In the genomic region with DNA sequence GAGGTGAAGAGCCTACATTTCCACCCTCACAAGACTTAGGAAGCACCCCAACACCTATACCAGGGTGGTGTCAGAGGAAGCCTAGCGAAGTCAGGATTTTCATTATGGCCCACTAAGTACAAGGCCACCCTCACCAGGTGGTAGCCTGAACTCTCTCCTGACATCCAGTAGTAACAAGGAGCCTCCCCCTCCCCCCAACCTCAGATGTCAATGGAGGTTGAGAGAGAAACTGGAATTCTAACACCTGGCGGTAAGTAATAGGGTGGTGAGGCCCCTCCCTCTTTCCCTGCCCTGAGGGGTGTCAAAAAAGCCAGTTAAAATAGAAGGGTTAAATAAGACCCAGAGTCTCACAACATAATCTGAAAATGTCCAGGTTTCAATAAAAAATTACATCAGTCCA, we compare ENCODE assay signal across 21 cellular contexts. TPM values are rescaled to one million over a fixed set of nuclear protein-coding genes. Genes with fewer than 3 reads are reported as not detected.
A peak's percentile ranks its signal among the peaks of the same experiment; 100 is the strongest.
DNase-seq lines count a peak whose midpoint lies in the region; ATAC-seq and TF ChIP-seq lines count a peak whose summit lies in the region.
"Had no signal": no experiment of that assay in that cellular context is flagged by ENCODE, and none has a peak within 500 bp of the region (broad histone marks: within the 10 kb centered on the region; RNA-seq: fewer than 3 reads in every experiment).

No MANE protein-coding gene starts in this region.

- no peaks in the 10 kb centered on the region for H3K4me1 ChIP-seq in endodermal cell (ENCODE audit: control insufficient read depth, insufficient read depth, low read length)
- H3K4me1 ChIP-seq: prostate gland, sigmoid colon had no signal

- POLR2A ChIA-PET in naive thymus-derived CD8-positive, alpha-beta T cell (lab: Charles Lee) = no interaction called here

- no peak for ATAC-seq in activated naive CD4-positive, alpha-beta T cell treated with anti-CD3 and anti-CD28 coated beads, Interleukin-2, amount 50 U/mL, for 72 hours
- no peak for ATAC-seq in stimulated activated naive B cell treated with anti-CD40 and anti-IgM and Interleukin-4, amounts not matched to agents 10 μg/mL and 1 μg/mL and 100 μg/mL, for 72 hours (replicated peaks)
- ATAC-seq in naive thymus-derived CD8-positive, alpha-beta T cell = no peak
- ATAC-seq: stimulated activated effector memory CD8-positive, alpha-beta T cell treated with anti-CD3 and anti-CD28 coated beads, Interleukin-12 subunit alpha, Interleukin-12 subunit beta, amount 100 ng/mL, for 72 hours had no signal

- H3K27ac Mint-ChIP-seq in activated naive CD4-positive, alpha-beta T cell treated with anti-CD3 and anti-CD28 coated beads, Interleukin-2, amount 50 U/mL, for 72 hours = peak overlapping the region; percentile 71 to 82
- peak overlapping the region; percentile 79 for H3K27ac Mint-ChIP-seq in endodermal cell
- peak overlapping the region; percentile 9 for H3K27ac Mint-ChIP-seq in stimulated activated naive B cell treated with anti-CD40 and anti-IgM and Interleukin-4, amounts not matched to agents 10 μg/mL and 1 μg/mL and 100 μg/mL, for 72 hours
- H3K27ac Mint-ChIP-seq in naive thymus-derived CD8-positive, alpha-beta T cell = peak overlapping the region in 5 of 10 donors; percentile 1 to 82 (median 62)
- H3K27ac Mint-ChIP-seq: activated naive CD4-positive, alpha-beta T cell treated with anti-CD3 and anti-CD28 coated beads, Interleukin-2, amount 50 U/mL, for 24 hours; T-helper 2 cell treated with Interferon-gamma antibody and Interleukin-4, amounts not matched to agents 5 μg/mL and 100 μg/mL, for 36 hours had no signal

- peaks cover 21 to 52% of the 10 kb centered on the region in 2 donors for H3K36me3 Mint-ChIP-seq in activated naive CD4-positive, alpha-beta T cell treated with anti-CD3 and anti-CD28 coated beads, Interleukin-2, amount 50 U/mL, for 72 hours
- peaks cover 96% of the 10 kb centered on the region for H3K36me3 Mint-ChIP-seq in endodermal cell (ENCODE audit: low read depth)
- H3K36me3 Mint-ChIP-seq in stimulated activated naive B cell treated with anti-CD40 and anti-IgM and Interleukin-4, amounts not matched to agents 10 μg/mL and 1 μg/mL and 100 μg/mL, for 72 hours = peaks cover 48 to 71% of the 10 kb centered on the region in 2 donors
- H3K36me3 Mint-ChIP-seq in naive thymus-derived CD8-positive, alpha-beta T cell = peaks cover 0 to 93% (median 37%) of the 10 kb centered on the region in 3 donors

- no peak overlapping the region for H3K4me3 ChIP-seq in endodermal cell (ENCODE audit: low read length)
- H3K4me3 ChIP-seq: esophagus squamous epithelium, lung, PC-9, prostate gland, sigmoid colon had no signal

- H3K27me3 Mint-ChIP-seq in endodermal cell (ENCODE audit: insufficient read depth) = no peaks in the 10 kb centered on the region
- H3K27me3 Mint-ChIP-seq in stimulated activated naive B cell treated with anti-CD40 and anti-IgM and Interleukin-4, amounts not matched to agents 10 μg/mL and 1 μg/mL and 100 μg/mL, for 72 hours = no peaks in the 10 kb centered on the region
- no peaks in the 10 kb centered on the region for H3K27me3 Mint-ChIP-seq in naive thymus-derived CD8-positive, alpha-beta T cell
- H3K27me3 Mint-ChIP-seq: activated naive CD4-positive, alpha-beta T cell treated with anti-CD3 and anti-CD28 coated beads, Interleukin-2, amount 50 U/mL, for 24 hours had no signal

- no peak overlapping the region for H3K27ac ChIP-seq in endodermal cell (ENCODE audit: low read depth, low read length)
- H3K27ac ChIP-seq: esophagus squamous epithelium, PC-9, prostate gland, sigmoid colon had no signal

- peaks cover 96% of the 10 kb centered on the region for H3K36me3 ChIP-seq in endodermal cell (ENCODE audit: control insufficient read depth, insufficient read depth, low read length)
- H3K36me3 ChIP-seq: prostate gland had no signal

- no peak for TF ChIP-seq CTCF in endodermal cell (conservative IDR thresholded peaks at IDR 0.05)

- no peaks in the 10 kb centered on the region for H3K27me3 ChIP-seq in endodermal cell (ENCODE audit: control insufficient read depth, insufficient read depth, low read length, poor library complexity, severe bottlenecking)
- H3K27me3 ChIP-seq: esophagus squamous epithelium, sigmoid colon had no signal

- H3K4me3 Mint-ChIP-seq in endodermal cell = no peak overlapping the region
- H3K4me3 Mint-ChIP-seq in stimulated activated naive B cell treated with anti-CD40 and anti-IgM and Interleukin-4, amounts not matched to agents 10 μg/mL and 1 μg/mL and 100 μg/mL, for 72 hours = no peak overlapping the region
- no peak overlapping the region for H3K4me3 Mint-ChIP-seq in naive thymus-derived CD8-positive, alpha-beta T cell
- H3K4me3 Mint-ChIP-seq: activated naive CD4-positive, alpha-beta T cell treated with anti-CD3 and anti-CD28 coated beads, Interleukin-2, amount 50 U/mL, for 24 hours; stimulated activated effector memory CD8-positive, alpha-beta T cell treated with anti-CD3 and anti-CD28 coated beads, Interleukin-12 subunit alpha, Interleukin-12 subunit beta, amount 100 ng/mL, for 72 hours; T-helper 2 cell treated with Interferon-gamma antibody and Interleukin-4, amounts not matched to agents 5 μg/mL and 100 μg/mL, for 36 hours had no signal

- H3K9me3 Mint-ChIP-seq in activated naive CD4-positive, alpha-beta T cell treated with anti-CD3 and anti-CD28 coated beads, Interleukin-2, amount 50 U/mL, for 72 hours = no peaks in the 10 kb centered on the region
- peaks cover 3% of the 10 kb centered on the region for H3K9me3 Mint-ChIP-seq in endodermal cell
- no peaks in the 10 kb centered on the region for H3K9me3 Mint-ChIP-seq in stimulated activated naive B cell treated with anti-CD40 and anti-IgM and Interleukin-4, amounts not matched to agents 10 μg/mL and 1 μg/mL and 100 μg/mL, for 72 hours
- H3K9me3 Mint-ChIP-seq in naive thymus-derived CD8-positive, alpha-beta T cell = no peaks in the 10 kb centered on the region
- H3K9me3 Mint-ChIP-seq: activated naive CD4-positive, alpha-beta T cell treated with anti-CD3 and anti-CD28 coated beads, Interleukin-2, amount 50 U/mL, for 24 hours; stimulated activated effector memory CD8-positive, alpha-beta T cell treated with anti-CD3 and anti-CD28 coated beads, Interleukin-12 subunit alpha, Interleukin-12 subunit beta, amount 100 ng/mL, for 72 hours; T-helper 2 cell treated with Interferon-gamma antibody and Interleukin-4, amounts not matched to agents 5 μg/mL and 100 μg/mL, for 36 hours had no signal

- DNase-seq in activated naive CD4-positive, alpha-beta T cell treated with anti-CD3 and anti-CD28 coated beads, Interleukin-2, amount 50 U/mL, for 72 hours (ENCODE audit: low spot score in 2 of 2) = no peak
- DNase-seq in activated naive CD4-positive, alpha-beta T cell (lab: John Stamatoyannopoulos, UW) = no peak
- DNase-seq in NCI-H146 (lab: John Stamatoyannopoulos, UW) (peak; percentile 54), endodermal cell (peak; percentile 62), anterior cingulate cortex (lab: John Stamatoyannopoulos, UW) (no peak)
- DNase-seq in stimulated activated naive B cell treated with anti-CD40 and anti-IgM and Interleukin-4, amounts not matched to agents 10 μg/mL and 1 μg/mL and 100 μg/mL, for 72 hours = no peak
- DNase-seq in naive thymus-derived CD8-positive, alpha-beta T cell = no peak
- DNase-seq: caudate nucleus; esophagus squamous epithelium; NCI-H1694 treated with DMSO at 0.1 percent for 48 hours; NCI-H524 treated with DMSO at 0.1 percent for 48 hours; NK-92 treated with Interleukin-12 subunit alpha and Interleukin-12 subunit beta, amount 100 ng/mL, for 24 hours; PC-9; SHP77; sigmoid colon; stimulated activated CD4-positive, alpha-beta T cell treated with anti-CD3 and anti-CD28 coated beads, Interleukin-4, amount 100 ng/mL, for 24 hours had no signal

- no peak overlapping the region for H3K9ac ChIP-seq in endodermal cell (ENCODE audit: extremely low read depth, low read length, poor library complexity, severe bottlenecking)

- peaks cover 18% of the 10 kb centered on the region for H3K4me1 Mint-ChIP-seq in endodermal cell
- H3K4me1 Mint-ChIP-seq in stimulated activated naive B cell treated with anti-CD40 and anti-IgM and Interleukin-4, amounts not matched to agents 10 μg/mL and 1 μg/mL and 100 μg/mL, for 72 hours = peaks cover 4 to 19% of the 10 kb centered on the region in 2 donors
- peaks cover 0 to 2% (median 0%) of the 10 kb centered on the region in 4 donors for H3K4me1 Mint-ChIP-seq in naive thymus-derived CD8-positive, alpha-beta T cell
- H3K4me1 Mint-ChIP-seq: activated naive CD4-positive, alpha-beta T cell treated with anti-CD3 and anti-CD28 coated beads, Interleukin-2, amount 50 U/mL, for 24 hours; stimulated activated effector memory CD8-positive, alpha-beta T cell treated with anti-CD3 and anti-CD28 coated beads, Interleukin-12 subunit alpha, Interleukin-12 subunit beta, amount 100 ng/mL, for 72 hours had no signal

- WGBS in endodermal cell (ENCODE audit: insufficient coverage in 1 of 2, insufficient read length in 1 of 2), 2 experiments = 70% methylated on average over 1 of the region's 2 CpGs; no CpG with 5 or more reads in 1 of the 2 experiments

- H3K9me3 ChIP-seq in endodermal cell (ENCODE audit: control insufficient read depth, low read length) = peaks cover 19% of the 10 kb centered on the region
- H3K9me3 ChIP-seq: esophagus squamous epithelium, prostate gland, sigmoid colon had no signal

RNA-seq across cellular contexts. Expression of gene SINHCAF, which starts 37.6 kb away (rescaled TPM):
- 100 to 1,000 TPM; 162 to 190 TPM for total RNA-seq in activated naive CD4-positive, alpha-beta T cell treated with anti-CD3 and anti-CD28 coated beads, Interleukin-2, amount 50 U/mL, for 72 hours
- 100 to 1,000 TPM; 323 to 779 TPM for total RNA-seq in endodermal cell
- polyA plus RNA-seq in endodermal cell (2013, experiment 1 of 2) = 193 TPM
- 173 TPM for polyA plus RNA-seq in endodermal cell (2013, experiment 2 of 2)
- total RNA-seq in naive thymus-derived CD8-positive, alpha-beta T cell = 10 to 100 TPM; 81.9 to 87.7 TPM
- polyA plus RNA-seq in naive thymus-derived CD8-positive, alpha-beta T cell = 10 to 100 TPM; 51.3 to 69.9 (median 63.0) TPM

Comparison
In these comparisons a context has a peak if more than half of its experiments do, and no peak if none do; other contexts are left out.
1. DNase-seq: peak in NCI-H146 (single experiment) and endodermal cell (single experiment); none in activated naive CD4-positive, alpha-beta T cell treated with anti-CD3 and anti-CD28 coated beads, Interleukin-2, amount 50 U/mL, for 72 hours (0 of 2), activated naive CD4-positive, alpha-beta T cell (0 of 4), stimulated activated naive B cell treated with anti-CD40 and anti-IgM and Interleukin-4, amounts not matched to agents 10 μg/mL and 1 μg/mL and 100 μg/mL, for 72 hours (single experiment), naive thymus-derived CD8-positive, alpha-beta T cell (0 of 10) and anterior cingulate cortex (0 of 58).